Comparison of ENCODE assay signal across 15 cellular contexts in genomic region chr6:119738425-119738824, GRCh38.
DNase-seq lines count a peak whose midpoint lies in the region; TF ChIP-seq lines count a peak whose summit lies in the region.
"Had no signal": no experiment of that assay in that cellular context is flagged by ENCODE, and none has a peak within 500 bp of the region (broad histone marks: within the 10 kb centered on the region; RNA-seq: fewer than 3 reads in every experiment).

No MANE protein-coding gene starts in this region.

- H3K9me3 ChIP-seq in SK-N-SH = no peaks in the 10 kb centered on the region
- H3K9me3 ChIP-seq: BLaER1 treated with 17β-estradiol and CSF1 and Interleukin-3, amounts not matched to agents 10 nM and 100 nM; HAP-1 had no signal

- H3K9ac ChIP-seq in SK-N-SH = no peak overlapping the region
- H3K9ac ChIP-seq: BLaER1 treated with 17β-estradiol and CSF1 and Interleukin-3, amounts not matched to agents 10 nM and 100 nM had no signal

- H3K4me1 ChIP-seq in SK-N-SH (ENCODE audit: control insufficient read depth in 1 of 2, insufficient read depth in 2 of 2, low read depth in 1 of 2, low read length in 1 of 2) = peaks cover 0 to 4% of the 10 kb centered on the region in 2 experiments; a peak in 1 of 4 replicates
- H3K4me1 ChIP-seq: BLaER1 treated with 17β-estradiol and CSF1 and Interleukin-3, amounts not matched to agents 10 nM and 100 nM; HAP-1 had no signal

- H3K9me2 ChIP-seq in SK-N-SH = no peaks in the 10 kb centered on the region

- TF ChIP-seq RAD21 in SK-N-SH (IDR thresholded peaks at IDR 0.05; ENCODE audit: low read length) = no peak

- H3K4me3 ChIP-seq in SK-N-SH (ENCODE audit: low read depth in 2 of 2, low read length in 1 of 2) = no peak overlapping the region
- H3K4me3 ChIP-seq: BLaER1 treated with 17β-estradiol and CSF1 and Interleukin-3, amounts not matched to agents 10 nM and 100 nM; HAP-1 had no signal

- no peaks in the 10 kb centered on the region for H3K36me3 ChIP-seq in SK-N-SH (replicated peaks in 1 of 2; ENCODE audit: control insufficient read depth in 1 of 2, insufficient read depth in 2 of 2, low read length in 1 of 2)
- H3K36me3 ChIP-seq: BLaER1 treated with 17β-estradiol and CSF1 and Interleukin-3, amounts not matched to agents 10 nM and 100 nM; HAP-1 had no signal

- TF ChIP-seq CTCF in SK-N-SH (IDR thresholded peaks at IDR 0.05) = no peak

- H4K20me1 ChIP-seq in SK-N-SH (ENCODE audit: insufficient read depth) = no peaks in the 10 kb centered on the region
- H4K20me1 ChIP-seq: BLaER1 treated with 17β-estradiol and CSF1 and Interleukin-3, amounts not matched to agents 10 nM and 100 nM had no signal

- no peaks in the 10 kb centered on the region for H3K79me2 ChIP-seq in SK-N-SH (ENCODE audit: insufficient read depth)

- no peaks in the 10 kb centered on the region for H3K27me3 ChIP-seq in SK-N-SH (ENCODE audit: insufficient read depth)
- H3K27me3 ChIP-seq: BLaER1 treated with 17β-estradiol and CSF1 and Interleukin-3, amounts not matched to agents 10 nM and 100 nM had no signal

- CTCF ChIA-PET in SK-N-SH (lab: Yijun Ruan, JAX) = interaction anchor here (0.9 to 1.2 kb wide), 2 partner anchors 290 to 607 kb away, joined by 3 read pairs; no protein-coding TSS in a partner anchor

- 41% methylated on average over 1 of the region's 1 CpG for WGBS in SK-N-SH (ENCODE audit: low lambda C conversion rate)

- no peak overlapping the region for H3K27ac ChIP-seq in SK-N-SH (ENCODE audit: low read depth in 2 of 2, low read length in 1 of 2)
- H3K27ac ChIP-seq: BLaER1 treated with 17β-estradiol and CSF1 and Interleukin-3, amounts not matched to agents 10 nM and 100 nM; HL-60 had no signal

- TF ChIP-seq EP300 in SK-N-SH (IDR thresholded peaks at IDR 0.05; ENCODE audit: borderline replicate concordance in 1 of 2, low read depth in 1 of 2, low read length in 1 of 2) = 0 out of 4 replicates have a peak, but pooled peaks of 1 of the 2 experiments have one; percentile 37

- peak; percentile 64 for DNase-seq in NCI-H2171 treated with DMSO at 0.1 percent for 48 hours (lab: John Stamatoyannopoulos, UW)
- DNase-seq in NCI-H2171 (lab: John Stamatoyannopoulos, UW) = no peak
- peak; percentile 34 to 58 for DNase-seq in NCI-H526 (lab: John Stamatoyannopoulos, UW)
- DNase-seq in SK-N-SH = no peak
- no peak for DNase-seq in activated gamma-delta T cell (lab: John Stamatoyannopoulos, UW)
- no peak for DNase-seq in LoVo (ENCODE audit: low spot score)
- no peak for DNase-seq in DMS53 treated with DMSO at 0.1 percent for 48 hours (lab: John Stamatoyannopoulos, UW; ENCODE audit: unreplicated experiment)
- DNase-seq: 8988T; CD4-positive, CD25-positive, alpha-beta regulatory T cell; DMS79 treated with DMSO at 0.1 percent for 48 hours; EL; HFFc6 had no signal

- no peak overlapping the region for H3K4me2 ChIP-seq in SK-N-SH
- H3K4me2 ChIP-seq: BLaER1 treated with 17β-estradiol and CSF1 and Interleukin-3, amounts not matched to agents 10 nM and 100 nM had no signal

- no peaks in the 10 kb centered on the region for H3F3A ChIP-seq in SK-N-SH (replicated peaks; ENCODE audit: insufficient read depth)

- no peak overlapping the region for H2AFZ ChIP-seq in SK-N-SH (ENCODE audit: low read depth)

- POLR2A ChIA-PET in SK-N-SH (lab: Yijun Ruan, JAX) = no interaction called here

TF ChIP-seq in SK-N-SH, 30 proteins besides CTCF, POLR2A, EP300 and RAD21:
- TF ChIP-seq USF1 (IDR thresholded peaks at IDR 0.05; ENCODE audit: borderline replicate concordance, low read depth) (no peak), MAX (IDR thresholded peaks at IDR 0.05; ENCODE audit: low read depth) (no peak), GATA2 (CRISPR knock-in tag; IDR thresholded peaks at IDR 0.05) (no peak), POLR2AphosphoS5 (IDR thresholded peaks at IDR 0.05; ENCODE audit: low read depth, low read length) (no peak), JUND (IDR thresholded peaks at IDR 0.05) (peak; percentile 11; the same call in 1 of the 2 replicates), NFIC (IDR thresholded peaks at IDR 0.05; ENCODE audit: borderline replicate concordance) (no peak), PBX3 (IDR thresholded peaks at IDR 0.05) (peak; percentile 67), SIN3A (IDR thresholded peaks at IDR 0.05; ENCODE audit: borderline replicate concordance, low read depth, low read length) (no peak), RCOR1 (IDR thresholded peaks at IDR 0.05; ENCODE audit: low read length) (no peak), REST (IDR thresholded peaks at IDR 0.05; ENCODE audit: low read depth, low read length) (no peak), TEAD4 (IDR thresholded peaks at IDR 0.05; ENCODE audit: borderline replicate concordance, insufficient read depth) (no peak), YY1 (IDR thresholded peaks at IDR 0.05; ENCODE audit: low read depth) (no peak), SMC3 (IDR thresholded peaks at IDR 0.05; ENCODE audit: low read depth, low read length) (no peak), NRF1 (IDR thresholded peaks at IDR 0.05; ENCODE audit: low read depth, low read length) (no peak), MEF2A (IDR thresholded peaks at IDR 0.05; ENCODE audit: borderline replicate concordance, low read depth) (0 out of 2 replicates have a peak, but pooled peaks have one; percentile 11)

Comparison
In these comparisons a context has a peak if more than half of its experiments do, and no peak if none do; other contexts are left out.
1. DNase-seq: peak in NCI-H2171 treated with DMSO at 0.1 percent for 48 hours (single experiment) and NCI-H526 (2 of 2); none in NCI-H2171 (single experiment), SK-N-SH (single experiment), activated gamma-delta T cell (single experiment), LoVo (single experiment) and DMS53 treated with DMSO at 0.1 percent for 48 hours (single experiment).